ENCODE assay signal across 9 cellular contexts in the genomic region with DNA sequence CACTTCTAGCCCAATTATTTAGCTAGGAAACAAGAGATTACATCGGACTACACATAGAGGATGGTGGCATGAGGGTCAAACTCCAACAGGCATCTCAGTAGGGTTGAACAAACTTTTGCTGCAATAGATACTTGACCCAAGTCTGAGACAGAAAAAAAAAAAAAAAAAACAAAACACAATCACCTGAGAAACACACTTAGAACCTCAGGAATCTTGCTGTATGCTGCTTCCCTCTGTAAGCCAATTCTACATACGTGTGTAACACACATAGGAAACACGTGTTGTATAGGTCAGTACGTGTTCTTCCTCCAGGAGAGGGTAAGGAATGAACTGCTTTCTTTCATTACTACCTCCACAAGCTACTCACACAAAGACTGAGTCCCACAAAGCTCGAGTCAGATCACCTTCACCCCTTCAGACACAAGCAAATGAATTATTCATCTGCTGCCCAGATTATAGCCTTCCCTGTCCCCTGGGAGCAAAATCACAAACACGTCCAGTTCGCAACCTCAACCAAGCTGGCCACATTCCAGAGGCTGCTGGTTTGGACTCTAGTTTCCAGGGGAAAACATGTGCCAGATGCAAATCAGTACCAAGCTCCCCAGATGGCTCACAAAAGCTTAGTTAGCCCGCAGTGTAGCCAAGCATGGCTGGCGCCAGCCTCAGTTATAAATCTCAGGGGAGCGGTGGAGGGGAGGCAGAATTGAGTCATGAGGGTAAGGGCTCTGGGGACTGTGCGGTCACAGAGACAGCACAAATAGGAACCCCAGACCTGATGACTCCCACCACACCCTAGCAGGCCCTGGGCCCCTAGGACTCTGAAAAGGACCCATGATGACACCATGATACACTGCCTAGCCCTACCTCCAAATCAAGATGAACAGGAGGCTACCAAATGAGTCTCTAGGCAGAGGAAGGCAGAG. TPM values are rescaled to one million over a fixed set of nuclear protein-coding genes. Genes with fewer than 3 reads are reported as not detected.
DNase-seq lines count a peak whose midpoint lies in the region; ATAC-seq and TF ChIP-seq lines count a peak whose summit lies in the region.
"Had no signal": no experiment of that assay in that cellular context is flagged by ENCODE, and none has a peak within 500 bp of the region (broad histone marks: within the 10 kb centered on the region; RNA-seq: fewer than 3 reads in every experiment).

No MANE protein-coding gene starts in this region.

- no peak overlapping the region for H3K4me3 Mint-ChIP-seq in GM23338

- H3K79me2 ChIP-seq in GM23338 (replicated peaks; ENCODE audit: insufficient read depth), result peaks cover 94% of the 10 kb centered on the region

- peak overlapping the region; percentile 67 for H3K27ac Mint-ChIP-seq in GM23338

- peaks cover 80% of the 10 kb centered on the region for H4K20me1 ChIP-seq in GM23338 (replicated peaks; ENCODE audit: insufficient read depth)

- intact Hi-C loops in breast epithelium (cut with DNase I; ENCODE audit: low total_unique reads), result no loop called here

- no peak for ATAC-seq in GM23338

- TF ChIP-seq POLR2A in breast epithelium (IDR thresholded peaks at IDR 0.05), result no peak

- H3K27ac ChIP-seq in GM23338 (ENCODE audit: low read depth) (peak overlapping the region; percentile 39; the same call in 1 of the 2 replicates), breast epithelium (peak overlapping the region; percentile 64 to 77), liver (ENCODE audit: low read depth in 1 of 2, low read length in 2 of 2) (peak overlapping the region; percentile 75 to 77)
- H3K27ac ChIP-seq: C4-2B had no signal

- no peak overlapping the region for H2AFZ ChIP-seq in GM23338

- H3F3A ChIP-seq in GM23338 (replicated peaks; ENCODE audit: low read depth), result no peaks in the 10 kb centered on the region; the same call in 1 of the 2 replicates

- H3K27me3 Mint-ChIP-seq in GM23338 (ENCODE audit: insufficient read depth, low read depth, poor library complexity), result peaks cover 14% of the 10 kb centered on the region

- H3K9me2 ChIP-seq in GM23338 (ENCODE audit: insufficient read depth), result no peaks in the 10 kb centered on the region

- peaks cover 16% of the 10 kb centered on the region for H3K36me3 Mint-ChIP-seq in GM23338 (ENCODE audit: low read depth)

- TF ChIP-seq CTCF in GM23338 (conservative IDR thresholded peaks at IDR 0.05; ENCODE audit: low read depth in 2 of 2) (no peak), breast epithelium (IDR thresholded peaks at IDR 0.05) (no peak), liver (IDR thresholded peaks at IDR 0.05; ENCODE audit: low read depth, low read length, missing input control) (no peak)

- peak in 1 of 2 donors; percentile 32 for TF ChIP-seq RAD21 in liver (IDR thresholded peaks at IDR 0.05)

- no peak overlapping the region for H3K9ac ChIP-seq in liver (ENCODE audit: low read depth in 1 of 2, low read length in 2 of 2)

- no peaks in the 10 kb centered on the region for H3K9me3 Mint-ChIP-seq in GM23338

- 29% methylated on average over 11 of the region's 11 CpGs for WGBS in liver

- peaks cover 48% of the 10 kb centered on the region for H3K4me1 Mint-ChIP-seq in GM23338

- H3K4me3 ChIP-seq in GM23338, result no peak overlapping the region
- H3K4me3 ChIP-seq in breast epithelium, result peak overlapping the region in 1 of 3 donors; percentile 8
- H3K4me3 ChIP-seq in liver (ENCODE audit: low read depth in 1 of 3, low read length in 3 of 3), result peak overlapping the region; percentile 15 to 44 (median 15)

- H3K9me3 ChIP-seq in breast epithelium (no peaks in the 10 kb centered on the region), liver (ENCODE audit: control insufficient read depth in 4 of 4, low read length in 3 of 4) (no peaks in the 10 kb centered on the region)

- H3K27me3 ChIP-seq in GM23338 (ENCODE audit: insufficient read depth) (no peaks in the 10 kb centered on the region), breast epithelium (no peaks in the 10 kb centered on the region), liver (ENCODE audit: control insufficient read depth in 4 of 4, insufficient read depth in 4 of 4, low read length in 3 of 4) (no peaks in the 10 kb centered on the region)

- peak overlapping the region; percentile 20 for H3K4me2 ChIP-seq in GM23338

- H3K36me3 ChIP-seq in GM23338 (ENCODE audit: insufficient read depth) (peaks cover 4% of the 10 kb centered on the region), breast epithelium (no peaks in the 10 kb centered on the region), liver (ENCODE audit: control insufficient read depth in 4 of 4, insufficient read depth in 3 of 4, low read depth in 1 of 4, low read length in 3 of 4) (peaks cover 3 to 20% (median 15%) of the 10 kb centered on the region in 4 donors)

- H3K4me1 ChIP-seq in GM23338 (ENCODE audit: insufficient read depth), result peaks cover 40% of the 10 kb centered on the region
- H3K4me1 ChIP-seq in breast epithelium, result peaks cover 11 to 33% of the 10 kb centered on the region in 2 donors
- H3K4me1 ChIP-seq in liver (ENCODE audit: control insufficient read depth in 4 of 4, insufficient read depth in 4 of 4, low read length in 3 of 4), result peaks cover 9 to 55% (median 30%) of the 10 kb centered on the region in 4 donors

- DNase-seq in NCI-H2081 (lab: John Stamatoyannopoulos, UW), result peak; percentile 45 to 77
- no peak for DNase-seq in NCI-H2081 treated with DMSO at 0.1 percent for 48 hours (lab: John Stamatoyannopoulos, UW)
- no peak for DNase-seq in GM23338 (ENCODE audit: low spot score)
- peak; percentile 55 for DNase-seq in NCI-H1048 (lab: John Stamatoyannopoulos, UW)
- peak in 1 of 2 donors; percentile 61 for DNase-seq in breast epithelium (ENCODE audit: low spot score in 2 of 2)
- peak; percentile 95 for DNase-seq in superior temporal gyrus (ENCODE audit: extremely low spot score)
- no peak for DNase-seq in foreskin melanocyte

TF ChIP-seq in GM23338, 12 proteins besides CTCF, POLR2A, EP300 and RAD21 (continues in another document):
- TF ChIP-seq ZNF331 (CRISPR knock-in tag; IDR thresholded peaks at IDR 0.05; ENCODE audit: low read depth) (no peak), STAT1 (IDR thresholded peaks at IDR 0.05; ENCODE audit: unreplicated experiment) (no peak), JUNB (IDR thresholded peaks at IDR 0.05; ENCODE audit: unreplicated experiment) (no peak), NANOG (IDR thresholded peaks at IDR 0.05; ENCODE audit: borderline replicate concordance) (no peak), EZH2phosphoT487 (IDR thresholded peaks at IDR 0.05; ENCODE audit: unreplicated experiment) (no peak)
- TF ChIP-seq, protein P1, sequence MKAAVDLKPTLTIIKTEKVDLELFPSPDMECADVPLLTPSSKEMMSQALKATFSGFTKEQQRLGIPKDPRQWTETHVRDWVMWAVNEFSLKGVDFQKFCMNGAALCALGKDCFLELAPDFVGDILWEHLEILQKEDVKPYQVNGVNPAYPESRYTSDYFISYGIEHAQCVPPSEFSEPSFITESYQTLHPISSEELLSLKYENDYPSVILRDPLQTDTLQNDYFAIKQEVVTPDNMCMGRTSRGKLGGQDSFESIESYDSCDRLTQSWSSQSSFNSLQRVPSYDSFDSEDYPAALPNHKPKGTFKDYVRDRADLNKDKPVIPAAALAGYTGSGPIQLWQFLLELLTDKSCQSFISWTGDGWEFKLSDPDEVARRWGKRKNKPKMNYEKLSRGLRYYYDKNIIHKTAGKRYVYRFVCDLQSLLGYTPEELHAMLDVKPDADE (IDR thresholded peaks at IDR 0.05), result no peak

TF ChIP-seq in liver, 16 proteins besides CTCF, POLR2A, EP300 and RAD21:
- TF ChIP-seq JUND (IDR thresholded peaks at IDR 0.05) (peak in 1 of 2 donors; percentile 60), NR2F2 (IDR thresholded peaks at IDR 0.05) (peak; percentile 13), RXRA (IDR thresholded peaks at IDR 0.05) (peak; percentile 81 to 82), YY1 (IDR thresholded peaks at IDR 0.05) (peak; percentile 54), HNF4G (IDR thresholded peaks at IDR 0.05) (peak; percentile 75), HNF4A (conservative IDR thresholded peaks at IDR 0.05) (peak; percentile 85 to 90), EGR1 (IDR thresholded peaks at IDR 0.05; ENCODE audit: low read depth in 2 of 2) (peak in 1 of 2 donors; percentile 32), SP1 (IDR thresholded peaks at IDR 0.05) (peak; percentile 70), TAF1 (conservative IDR thresholded peaks at IDR 0.05) (no peak), FOXA1 (IDR thresholded peaks at IDR 0.05) (no peak)
- TF ChIP-seq, protein P2, sequence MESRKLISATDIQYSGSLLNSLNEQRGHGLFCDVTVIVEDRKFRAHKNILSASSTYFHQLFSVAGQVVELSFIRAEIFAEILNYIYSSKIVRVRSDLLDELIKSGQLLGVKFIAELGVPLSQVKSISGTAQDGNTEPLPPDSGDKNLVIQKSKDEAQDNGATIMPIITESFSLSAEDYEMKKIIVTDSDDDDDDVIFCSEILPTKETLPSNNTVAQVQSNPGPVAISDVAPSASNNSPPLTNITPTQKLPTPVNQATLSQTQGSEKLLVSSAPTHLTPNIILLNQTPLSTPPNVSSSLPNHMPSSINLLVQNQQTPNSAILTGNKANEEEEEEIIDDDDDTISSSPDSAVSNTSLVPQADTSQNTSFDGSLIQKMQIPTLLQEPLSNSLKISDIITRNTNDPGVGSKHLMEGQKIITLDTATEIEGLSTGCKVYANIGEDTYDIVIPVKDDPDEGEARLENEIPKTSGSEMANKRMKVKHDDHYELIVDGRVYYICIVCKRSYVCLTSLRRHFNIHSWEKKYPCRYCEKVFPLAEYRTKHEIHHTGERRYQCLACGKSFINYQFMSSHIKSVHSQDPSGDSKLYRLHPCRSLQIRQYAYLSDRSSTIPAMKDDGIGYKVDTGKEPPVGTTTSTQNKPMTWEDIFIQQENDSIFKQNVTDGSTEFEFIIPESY (IDR thresholded peaks at IDR 0.05), result no peak

RNA-seq across cellular contexts. Expression of a gene that starts 15.1 kb away (rescaled TPM):
- total RNA-seq in GM23338 (2014; rRNA removed; shearing (Covaris generic)), result 362 and 391 TPM in 2 replicates
- 144 and 151 TPM in 2 replicates for polyA plus RNA-seq in GM23338 (2016; fragmentation: Nextera tagmentation; extraction: Ambion mirVana)
- 1,000 to 10,000 TPM in 1 of 3 donors, 100 to 1,000 TPM in 2; 623 to 1,873 (median 945) TPM for total RNA-seq in breast epithelium
- 100 to 1,000 TPM; 435 to 510 TPM for total RNA-seq in liver
- 100 to 1,000 TPM; 255 to 671 TPM for polyA plus RNA-seq in liver

Comparison
In these comparisons a context has a peak if more than half of its experiments do, and no peak if none do; other contexts are left out.
1. DNase-seq: peak in NCI-H2081 (2 of 2), NCI-H1048 (single experiment) and superior temporal gyrus (single experiment); none in NCI-H2081 treated with DMSO at 0.1 percent for 48 hours (single experiment), GM23338 (single experiment) and foreskin melanocyte (single experiment).
2. Peak in every context shown above with its lines, with median percentiles within 50 percentile points of each other: H3K27ac ChIP-seq.